34 cellular contexts compared by ENCODE assay signal in the genomic region with DNA sequence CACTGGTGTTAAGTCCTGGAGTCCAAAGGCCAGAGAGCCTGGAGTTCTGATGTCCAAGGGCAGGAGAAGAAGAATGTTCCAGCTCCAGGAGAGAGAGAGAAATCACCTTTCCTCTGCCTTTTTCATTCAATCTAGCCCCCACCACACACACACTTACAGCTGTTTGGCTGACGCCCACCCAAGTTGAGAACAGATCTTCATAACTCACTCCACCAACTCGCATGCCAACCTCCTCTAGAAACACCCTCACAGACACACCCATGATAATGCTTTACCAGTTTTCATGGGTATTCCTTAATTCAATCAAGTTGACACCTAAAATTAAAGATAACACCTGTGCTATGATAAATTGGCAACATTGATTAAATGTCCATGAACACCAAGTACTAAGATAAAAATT.
"Had no signal": no experiment of that assay in that cellular context is flagged by ENCODE, and none has a peak within 500 bp of the region (broad histone marks: within the 10 kb centered on the region; RNA-seq: fewer than 3 reads in every experiment).

No MANE protein-coding gene starts in this region.

- H3K9me3 ChIP-seq: MG63 had no signal

- DNase-seq: Karpas-422, Kasumi-1, MG63, MV-4-11, NCI-H1048, NCI-H1092, NCI-H1092 treated with DMSO at 0.1 percent for 48 hours, NCI-H1105, NCI-H1105 treated with DMSO at 0.1 percent for 48 hours, NCI-H1417, NCI-H1417 treated with DMSO at 0.1 percent for 48 hours, NCI-H1436, NCI-H1436 treated with DMSO at 0.1 percent for 48 hours, NCI-H146, NCI-H1694, NCI-H1694 treated with DMSO at 0.1 percent for 48 hours, NCI-H187, NCI-H187 treated with DMSO at 0.1 percent for 48 hours, NCI-H1930, NCI-H2029, NCI-H2029 treated with DMSO at 0.1 percent for 48 hours, NCI-H2081, NCI-H2081 treated with DMSO at 0.1 percent for 48 hours, NCI-H2107, NCI-H2171, NCI-H2171 treated with DMSO at 0.1 percent for 48 hours, NCI-H2227 treated with DMSO at 0.1 percent for 48 hours, NCI-H226, NCI-H345, NCI-H446, NCI-H446 treated with DMSO at 0.1 percent for 48 hours, NCI-H510A, NCI-H510A treated with DMSO at 0.1 percent for 48 hours, NCI-H524 had no signal

- H3K4me3 ChIP-seq: MG63 had no signal
